Comparison of ENCODE assay signal across 8 cellular contexts in genomic region chr15:82750831-82751181, GRCh38. TPM values are rescaled to one million over a fixed set of nuclear protein-coding genes. Genes with fewer than 3 reads are reported as not detected.
A peak's percentile ranks its signal among the peaks of the same experiment; 100 is the strongest.
DNase-seq lines count a peak whose midpoint lies in the region; ATAC-seq, FAIRE-seq and TF ChIP-seq lines count a peak whose summit lies in the region.

No MANE protein-coding gene starts in this region.

- TF ChIP-seq CTCF in A549 (IDR thresholded peaks at IDR 0.05) (no peak), nephron progenitor cell (IDR thresholded peaks at IDR 0.05) (no peak)

- TF ChIP-seq RAD21 in A549 (conservative IDR thresholded peaks at IDR 0.05 in 1 of 2, IDR thresholded peaks at IDR 0.05 in 1 of 2) = no peak

- CTCF ChIA-PET in A549 (lab: Yijun Ruan, JAX) = interaction anchor here (1.0 to 3.0 kb wide), 10 partner anchors 9 to 260 kb away, joined by 3 to 15 read pairs (median 4); partner anchors contain the start of gene C15orf40

- peak overlapping the region; percentile 75 for H3K4me3 ChIP-seq in A549

- H3K4me3 Mint-ChIP-seq in nephron progenitor cell = peak overlapping the region; percentile 96

- DNase-seq in A549 (ENCODE audit: low read depth in 1 of 2, low spot score in 1 of 2) (peak; percentile 18 to 33), erythroblast (lab: John Stamatoyannopoulos, UW) (peak; percentile 61 to 66), nephron progenitor cell (no peak), NCI-H187 treated with DMSO at 0.1 percent for 48 hours (lab: John Stamatoyannopoulos, UW) (no peak), Ammon's horn (ENCODE audit: low spot score) (no peak)

- ATAC-seq in A549 (peak; percentile 17 to 36; a peak in 5 of 6 replicates), GM18519 (IDR thresholded peaks at IDR 0.05; ENCODE audit: low FRiP score, unreplicated experiment) (peak; percentile 16), HG02981 (IDR thresholded peaks at IDR 0.05; ENCODE audit: unreplicated experiment) (peak; percentile 39), SK-N-SH treated with all-trans-retinoic acid at 6 μM for 48 hours (peak; percentile 5)

- H3K27ac Mint-ChIP-seq in nephron progenitor cell = peak overlapping the region; percentile 96

- peaks cover 7% of the 10 kb centered on the region for H3K27me3 Mint-ChIP-seq in nephron progenitor cell (ENCODE audit: low read depth, poor library complexity)

- peak overlapping the region; percentile 85 to 88 for H3K27ac ChIP-seq in A549

- no peak for TF ChIP-seq EP300 in A549 (IDR thresholded peaks at IDR 0.05)

- POLR2A ChIA-PET in A549 (lab: Yijun Ruan, JAX) = interaction anchor here (1.0 to 2.5 kb wide), 25 partner anchors 9 to 235 kb away, joined by 3 to 37 read pairs (median 5); partner anchors contain the start of genes AP3B2, CPEB1, RAMAC and RPS17

- TF ChIP-seq POLR2A in A549 (IDR thresholded peaks at IDR 0.05; ENCODE audit: low read length) (no peak), erythroblast (IDR thresholded peaks at IDR 0.05; ENCODE audit: low read length) (no peak)

- H3K4me1 ChIP-seq in A549 = peaks cover 19% of the 10 kb centered on the region; the same call in 2 of the 3 replicates

- no peaks in the 10 kb centered on the region for H3K9me3 ChIP-seq in A549

- H3K4me2 ChIP-seq in A549 = peak overlapping the region; percentile 97

- WGBS in A549 (ENCODE audit: missing lambda C conversion rate) = 5% methylated on average over 8 of the region's 8 CpGs

- H3K9me3 Mint-ChIP-seq in nephron progenitor cell = no peaks in the 10 kb centered on the region

- no peak for FAIRE-seq in A549 (lab: Jason Lieb, UNC)

- H3K36me3 Mint-ChIP-seq in nephron progenitor cell (ENCODE audit: low read depth) = peaks cover 35% of the 10 kb centered on the region

- H3K4me1 Mint-ChIP-seq in nephron progenitor cell = peaks cover 32% of the 10 kb centered on the region

TF ChIP-seq in A549, 52 proteins besides CTCF, POLR2A, EP300 and RAD21:
- no peak for TF ChIP-seq USF2 (IDR thresholded peaks at IDR 0.05)
- TF ChIP-seq REST (IDR thresholded peaks at IDR 0.05) = no peak

TF ChIP-seq in SK-N-SH treated with all-trans-retinoic acid at 6 μM for 48 hours, 23 proteins besides CTCF, POLR2A, EP300 and RAD21:
- TF ChIP-seq PPARA (CRISPR knock-in tag; IDR thresholded peaks at IDR 0.05; ENCODE audit: borderline replicate concordance) (no peak), CSDC2 (CRISPR knock-in tag; IDR thresholded peaks at IDR 0.05) (no peak), ZNF70 (CRISPR knock-in tag; IDR thresholded peaks at IDR 0.05) (no peak), CSRNP3 (CRISPR knock-in tag; IDR thresholded peaks at IDR 0.05) (no peak), TCF4 (CRISPR knock-in tag; IDR thresholded peaks at IDR 0.05; ENCODE audit: borderline replicate concordance) (no peak), ZNF8 (CRISPR knock-in tag; IDR thresholded peaks at IDR 0.05) (no peak), RARB (CRISPR knock-in tag; IDR thresholded peaks at IDR 0.05) (no peak), POU6F1 (CRISPR knock-in tag; IDR thresholded peaks at IDR 0.05; ENCODE audit: borderline replicate concordance, low read depth) (no peak), GLIS3 (CRISPR knock-in tag; IDR thresholded peaks at IDR 0.05) (no peak), BACH2 (CRISPR knock-in tag; IDR thresholded peaks at IDR 0.05; ENCODE audit: borderline replicate concordance) (no peak), OSR1 (CRISPR knock-in tag; IDR thresholded peaks at IDR 0.05) (no peak)

RNA-seq across cellular contexts. Expression of gene AP3B2, which starts 41.1 kb away (rescaled TPM):
- 0.56 and 0.68 TPM in 2 replicates for polyA plus RNA-seq in A549 (2011; rRNA removed)
- polyA plus RNA-seq in A549 (2012; cell fraction: cytosol; rRNA removed) = 0.11 and 0.17 TPM in 2 replicates
- 0.48 and 0.83 TPM in 2 replicates for polyA plus RNA-seq in A549 (2012; cell fraction: nucleus; rRNA removed)
- polyA plus RNA-seq in A549 (2017; fragmentation: RNase III; extraction: RNeasy Plus Mini Kit Qiagen cat#74134 plus additional on column Dnase treatment) = 0.32 to 0.63 TPM (median 0.46 TPM) in 3 replicates
- polyA minus RNA-seq in A549 (2011; rRNA and poly(A)+ RNA removed) = 0.54 and 1.7 TPM in 2 replicates

RNA-seq across cellular contexts. Expression of gene FSD2, which starts 55.1 kb away (rescaled TPM):
- polyA plus RNA-seq in A549 (2011; rRNA removed) (not detected in 2 replicates), A549 (2017; fragmentation: RNase III; extraction: RNeasy Plus Mini Kit Qiagen cat#74134 plus additional on column Dnase treatment) (0.01 TPM in 1 of 3 replicates, not detected in the others)
- not detected in 2 replicates for polyA plus RNA-seq in A549 (2012; cell fraction: cytosol; rRNA removed)
- polyA plus RNA-seq in A549 (2012; cell fraction: nucleus; rRNA removed) = not detected in 2 replicates
- not detected in 2 replicates for polyA minus RNA-seq in A549 (2011; rRNA and poly(A)+ RNA removed)

RNA-seq across cellular contexts. Expression of gene WHAMM, which starts 58.6 kb away (rescaled TPM):
- polyA plus RNA-seq in A549 (2011; rRNA removed) (4.2 and 5.1 TPM in 2 replicates), A549 (2017; fragmentation: RNase III; extraction: RNeasy Plus Mini Kit Qiagen cat#74134 plus additional on column Dnase treatment) (5.5 to 5.9 TPM (median 5.6 TPM) in 3 replicates)
- polyA plus RNA-seq in A549 (2012; cell fraction: cytosol; rRNA removed) = 3.7 and 4.0 TPM in 2 replicates
- 5.0 and 5.7 TPM in 2 replicates for polyA plus RNA-seq in A549 (2012; cell fraction: nucleus; rRNA removed)
- polyA minus RNA-seq in A549 (2011; rRNA and poly(A)+ RNA removed) = 1.8 and 2.1 TPM in 2 replicates

Comparison
In these comparisons a context has a peak if more than half of its experiments do, and no peak if none do; other contexts are left out.
1. DNase-seq: peak in A549 (2 of 2) and erythroblast (2 of 2); none in nephron progenitor cell (single experiment), NCI-H187 treated with DMSO at 0.1 percent for 48 hours (single experiment) and Ammon's horn (single experiment).
2. Peak in every context shown above with its lines, with median percentiles within 50 percentile points of each other: ATAC-seq.